Comparison of ENCODE assay signal across 8 cellular contexts in the genomic region with DNA sequence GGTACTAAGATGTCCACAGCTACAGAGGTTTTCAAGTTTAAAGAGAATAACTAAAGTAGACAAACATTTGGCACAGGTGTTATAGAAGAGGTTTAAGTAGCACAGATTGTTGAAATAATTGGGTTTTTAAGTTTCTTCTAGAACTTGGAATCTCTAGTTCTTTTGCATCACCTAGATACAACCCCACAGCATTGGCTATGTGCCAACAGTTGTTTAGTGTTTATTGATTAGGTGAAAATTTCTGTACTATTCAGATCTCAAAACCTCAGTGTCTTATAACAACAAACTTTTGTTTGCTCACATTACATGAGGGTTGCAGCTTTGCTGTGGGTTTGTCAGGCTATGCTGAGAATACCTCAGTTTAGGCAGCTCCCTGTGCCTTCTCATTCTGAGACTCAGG.
"Had no signal": no experiment of that assay in that cellular context is flagged by ENCODE, and none has a peak within 500 bp of the region (broad histone marks: within the 10 kb centered on the region; RNA-seq: fewer than 3 reads in every experiment).

No MANE protein-coding gene starts in this region.

- ATAC-seq: GM23338 had no signal

- FAIRE-seq: H1, H54, HTR-8/SVneo had no signal

- H3K4me1 Mint-ChIP-seq: GM23338, H9 had no signal

- H3K4me3 Mint-ChIP-seq: GM23338, H9 had no signal

- H3K4me3 ChIP-seq: GM23338 had no signal

- H2AFZ ChIP-seq: GM23338 had no signal

- H3K27ac Mint-ChIP-seq: GM23338, H9 had no signal

- DNase-seq: H9, HCEC 1CT, IMR-90, KBM-7 had no signal

- H3K4me2 ChIP-seq: GM23338 had no signal
